ENCODE assay signal across 28 cellular contexts in genomic region chr3:140358696-140359095, GRCh38.
"Had no signal": no experiment of that assay in that cellular context is flagged by ENCODE, and none has a peak within 500 bp of the region (broad histone marks: within the 10 kb centered on the region; RNA-seq: fewer than 3 reads in every experiment).

No MANE protein-coding gene starts in this region.

- H3K9me3 ChIP-seq: left ventricle myocardium inferior, mucosa of descending colon, neutrophil, thoracic aorta, upper lobe of left lung had no signal

- ATAC-seq: activated CD8-positive, alpha-beta memory T cell treated with anti-CD3 and anti-CD28 coated beads, Interleukin-2, amount 10 ng/mL, durations not matched to agents 7 days and 5 days; activated CD8-positive, alpha-beta T cell treated with anti-CD3 and anti-CD28 coated beads, Interleukin-2, amount 10 ng/mL, durations not matched to agents 7 days and 5 days; effector memory CD8-positive, alpha-beta T cell; esophagus mucosa; mucosa of descending colon; natural killer cell treated with Interleukin-12 subunit alpha and Interleukin-12 subunit beta and Interleukin-15 and Interleukin-18, amount 100 ng/mL, for 72 hours; sciatic nerve had no signal

- H3K4me1 ChIP-seq: left ventricle myocardium inferior, upper lobe of left lung had no signal

- H3K27ac ChIP-seq: brain microvascular endothelial cell, left ventricle myocardium inferior, neutrophil, skin epidermis, thoracic aorta, upper lobe of left lung had no signal

- DNase-seq: activated B cell treated with CpG ODN at 0.5 μM for 24 hours; activated CD8-positive, alpha-beta memory T cell treated with anti-CD3 and anti-CD28 coated beads, Interleukin-2, amount 10 ng/mL, durations not matched to agents 7 days and 5 days; activated CD8-positive, alpha-beta T cell treated with anti-CD3 and anti-CD28 coated beads, Interleukin-2, amount 10 ng/mL, durations not matched to agents 7 days and 5 days; activated naive CD4-positive, alpha-beta T cell treated with anti-CD3 and anti-CD28 coated beads for 36 hours; activated T-cell treated with anti-CD3 and anti-CD28 coated beads, Interleukin-2, amount 50 U/mL, for 48 hours; amniotic stem cell; brain microvascular endothelial cell; caudate nucleus; cortex of kidney; effector memory CD8-positive, alpha-beta T cell; foreskin fibroblast; head of caudate nucleus; hippocampal formation; kidney; left ventricle myocardium inferior; mucosa of descending colon; stimulated activated CD4-positive, alpha-beta T cell treated with anti-CD3 and anti-CD28 coated beads, Interleukin-12 subunit alpha, Interleukin-12 subunit beta, amount 100 ng/mL, for 4 hours; stimulated activated CD4-positive, alpha-beta T cell treated with anti-CD3 and anti-CD28 coated beads, Interleukin-4, amount 100 ng/mL, for 1 hour; T-helper 1 cell; upper lobe of left lung had no signal

- H3K4me3 ChIP-seq: left ventricle myocardium inferior, mucosa of descending colon, skin epidermis, thoracic aorta, upper lobe of left lung had no signal

- H3K27me3 ChIP-seq: brain microvascular endothelial cell, neutrophil, upper lobe of left lung had no signal

- FAIRE-seq: astrocyte, endothelial cell of umbilical vein, kidney had no signal

- H3K36me3 ChIP-seq: brain microvascular endothelial cell, left ventricle myocardium inferior, neutrophil, thoracic aorta, upper lobe of left lung had no signal
